ENCODE assay signal across 1 cellular context in the genomic region with DNA sequence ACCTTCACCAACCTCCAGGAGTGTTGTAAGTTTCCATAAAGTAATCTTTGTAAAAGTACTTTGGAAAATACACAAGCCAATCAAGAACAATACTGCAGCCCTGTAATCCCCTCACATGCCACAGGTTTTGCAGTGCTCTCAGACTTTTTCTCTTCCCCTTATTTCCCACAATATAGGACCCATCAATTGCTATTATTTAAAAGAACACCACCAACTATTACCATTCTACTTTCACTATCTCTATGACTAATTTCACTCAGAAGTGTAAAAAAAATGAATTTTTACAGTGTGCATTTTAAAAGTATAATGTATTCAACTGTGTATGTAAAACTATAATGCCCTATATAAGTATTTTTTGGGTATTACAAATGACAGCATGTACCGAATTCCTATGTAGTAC.
TF ChIP-seq lines count a peak whose summit lies in the region.

No MANE protein-coding gene starts in this region.

TF ChIP-seq in HepG2, 621 proteins besides CTCF, POLR2A, EP300 and RAD21:
- TF ChIP-seq ZNF414 (CRISPR knock-in tag; IDR thresholded peaks at IDR 0.05): peak; percentile 10; the same call in 1 of the 2 replicates
- TF ChIP-seq ZNF530 (CRISPR knock-in tag; IDR thresholded peaks at IDR 0.05; ENCODE audit: low read depth): no peak
